In the genomic region with DNA sequence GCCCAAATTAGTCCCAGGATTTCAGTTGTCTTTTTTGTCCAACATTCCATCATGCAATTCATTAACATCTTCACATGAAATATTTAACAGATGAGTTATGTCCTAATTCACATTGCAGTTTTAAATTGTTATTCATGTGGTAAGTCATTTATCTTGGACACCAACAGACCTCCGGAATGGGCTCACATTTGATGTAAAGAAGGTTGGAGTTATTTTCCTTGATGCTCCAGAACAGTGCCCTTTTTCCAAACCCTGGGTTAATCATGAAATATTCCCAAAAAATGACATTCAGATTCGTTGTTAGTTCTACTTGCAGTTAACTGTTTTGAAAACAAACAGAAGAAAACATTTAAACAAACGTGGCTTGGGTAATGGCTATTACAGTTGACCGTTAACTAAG, we compare ENCODE assay signal across 27 cellular contexts. TPM values are rescaled to one million over a fixed set of nuclear protein-coding genes. Genes with fewer than 3 reads are reported as not detected.
"Had no signal": no experiment of that assay in that cellular context is flagged by ENCODE, and none has a peak within 500 bp of the region (broad histone marks: within the 10 kb centered on the region; RNA-seq: fewer than 3 reads in every experiment).

No MANE protein-coding gene starts in this region.

- H3K36me3 ChIP-seq: colonic mucosa, esophagus squamous epithelium, left ventricle myocardium inferior, pancreas, right atrium auricular region, thyroid gland had no signal

- H3K27ac ChIP-seq: colonic mucosa, esophagus squamous epithelium, left ventricle myocardium inferior, pancreas, psoas muscle, right atrium auricular region, thyroid gland had no signal

- H3K36me3 Mint-ChIP-seq: activated CD8-positive, alpha-beta memory T cell treated with anti-CD3 and anti-CD28 coated beads, Interleukin-2, amount 10 ng/mL, durations not matched to agents 7 days and 5 days; activated naive CD4-positive, alpha-beta T cell treated with anti-CD3 and anti-CD28 coated beads, Interleukin-2, amount 50 U/mL, for 24 hours; natural killer cell treated with Interleukin-12 subunit alpha and Interleukin-12 subunit beta and Interleukin-15 and Interleukin-18, amount 100 ng/mL, for 72 hours had no signal

- H3K4me3 Mint-ChIP-seq: activated CD4-positive, alpha-beta memory T cell treated with anti-CD3 and anti-CD28 coated beads, Interleukin-2, amount 10 ng/mL, durations not matched to agents 7 days and 5 days; activated CD4-positive, alpha-beta T cell treated with anti-CD3 and anti-CD28 coated beads, Interleukin-2, amount 10 ng/mL, durations not matched to agents 24 days and 14 days; activated CD8-positive, alpha-beta memory T cell treated with anti-CD3 and anti-CD28 coated beads, Interleukin-2, amount 10 ng/mL, durations not matched to agents 7 days and 5 days; activated naive CD4-positive, alpha-beta T cell treated with anti-CD3 and anti-CD28 coated beads, Interleukin-2, amount 50 U/mL, for 24 hours; activated T-helper 1 cell treated with anti-CD3 and anti-CD28 coated beads, Interleukin-12 subunit alpha, Interleukin-12 subunit beta, Interleukin-2, Interleukin-4 antibody, amounts not matched to agents 30 ng/mL and 10 ng/mL and 1 ng/mL, durations not matched to agents 14 hours and 24 hours and 36 hours; immature natural killer cell; natural killer cell treated with Interleukin-12 subunit alpha and Interleukin-12 subunit beta and Interleukin-15 and Interleukin-18, amount 100 ng/mL, for 72 hours had no signal

- H3K4me1 ChIP-seq: colonic mucosa, left ventricle myocardium inferior, pancreas, psoas muscle, right atrium auricular region, thyroid gland had no signal

- H3K4me1 Mint-ChIP-seq: activated CD4-positive, alpha-beta memory T cell treated with anti-CD3 and anti-CD28 coated beads, Interleukin-2, amount 10 ng/mL, durations not matched to agents 7 days and 5 days; activated CD4-positive, alpha-beta T cell treated with anti-CD3 and anti-CD28 coated beads, Interleukin-2, amount 10 ng/mL, durations not matched to agents 24 days and 14 days; activated CD8-positive, alpha-beta memory T cell treated with anti-CD3 and anti-CD28 coated beads, Interleukin-2, amount 10 ng/mL, durations not matched to agents 7 days and 5 days; activated naive CD4-positive, alpha-beta T cell treated with anti-CD3 and anti-CD28 coated beads, Interleukin-2, amount 50 U/mL, for 24 hours; immature natural killer cell had no signal

- ATAC-seq: activated CD4-positive, CD25-positive, alpha-beta regulatory T cell treated with anti-CD3 and anti-CD28 coated beads, Interleukin-2, amount 50 U/mL, for 24 hours; activated CD8-positive, alpha-beta memory T cell treated with anti-CD3 and anti-CD28 coated beads, Interleukin-2, amount 10 ng/mL, durations not matched to agents 7 days and 5 days; natural killer cell treated with Interleukin-12 subunit alpha and Interleukin-12 subunit beta and Interleukin-15 and Interleukin-18, amount 100 ng/mL, for 72 hours; pancreas; psoas muscle; stimulated activated naive CD8-positive, alpha-beta T cell treated with anti-CD3 and anti-CD28 coated beads, Interleukin-15, Interleukin-2, amounts not matched to agents 100 U/mL and 50 U/mL, for 24 hours had no signal

- H3K9me3 Mint-ChIP-seq: activated CD4-positive, alpha-beta T cell treated with anti-CD3 and anti-CD28 coated beads, Interleukin-2, amount 10 ng/mL, durations not matched to agents 24 days and 14 days; activated naive CD4-positive, alpha-beta T cell treated with anti-CD3 and anti-CD28 coated beads, Interleukin-2, amount 50 U/mL, for 24 hours; activated T-helper 1 cell treated with anti-CD3 and anti-CD28 coated beads, Interleukin-12 subunit alpha, Interleukin-12 subunit beta, Interleukin-2, Interleukin-4 antibody, amounts not matched to agents 30 ng/mL and 10 ng/mL and 1 ng/mL, durations not matched to agents 14 hours and 24 hours and 36 hours had no signal

- H3K27me3 ChIP-seq: colonic mucosa, esophagus squamous epithelium, pancreas, right atrium auricular region, thyroid gland had no signal

- H3K27me3 Mint-ChIP-seq: activated CD4-positive, alpha-beta memory T cell treated with anti-CD3 and anti-CD28 coated beads, Interleukin-2, amount 10 ng/mL, durations not matched to agents 7 days and 5 days; activated CD4-positive, alpha-beta T cell treated with anti-CD3 and anti-CD28 coated beads, Interleukin-2, amount 10 ng/mL, durations not matched to agents 24 days and 14 days; activated CD8-positive, alpha-beta memory T cell treated with anti-CD3 and anti-CD28 coated beads, Interleukin-2, amount 10 ng/mL, durations not matched to agents 7 days and 5 days; natural killer cell treated with Interleukin-12 subunit alpha and Interleukin-12 subunit beta and Interleukin-15 and Interleukin-18, amount 100 ng/mL, for 72 hours had no signal

- FAIRE-seq: bronchial epithelial cell, pancreas had no signal

- H3K4me3 ChIP-seq: colonic mucosa, esophagus squamous epithelium, left ventricle myocardium inferior, pancreas, psoas muscle, right atrium auricular region, thyroid gland had no signal

- DNase-seq: activated CD4-positive, alpha-beta memory T cell treated with anti-CD3 and anti-CD28 coated beads, Interleukin-2, amount 10 ng/mL, durations not matched to agents 7 days and 5 days; activated CD4-positive, alpha-beta T cell treated with anti-CD3 and anti-CD28 coated beads, Interleukin-2, amount 10 ng/mL, durations not matched to agents 24 days and 14 days; activated CD8-positive, alpha-beta memory T cell treated with anti-CD3 and anti-CD28 coated beads, Interleukin-2, amount 10 ng/mL, durations not matched to agents 7 days and 5 days; activated gamma-delta T cell; activated T-cell treated with anti-CD3 and anti-CD28 coated beads for 4 hours; anterior cingulate cortex; colonic mucosa; esophagus squamous epithelium; immature natural killer cell; left ventricle myocardium inferior; pancreas; psoas muscle; stimulated activated CD4-positive, alpha-beta T cell treated with anti-CD3 and anti-CD28 coated beads, Interleukin-4, amount 100 ng/mL, for 24 hours; stimulated activated naive CD8-positive, alpha-beta T cell treated with anti-CD3 and anti-CD28 coated beads, Interleukin-15, Interleukin-2, amounts not matched to agents 100 U/mL and 50 U/mL, for 24 hours; thyroid gland had no signal

- H3K9me3 ChIP-seq: colonic mucosa, esophagus squamous epithelium, left ventricle myocardium inferior, pancreas, psoas muscle, right atrium auricular region, thyroid gland had no signal

- H3K27ac Mint-ChIP-seq: activated CD4-positive, alpha-beta memory T cell treated with anti-CD3 and anti-CD28 coated beads, Interleukin-2, amount 10 ng/mL, durations not matched to agents 7 days and 5 days; activated CD4-positive, alpha-beta T cell treated with anti-CD3 and anti-CD28 coated beads, Interleukin-2, amount 10 ng/mL, durations not matched to agents 24 days and 14 days; activated CD8-positive, alpha-beta memory T cell treated with anti-CD3 and anti-CD28 coated beads, Interleukin-2, amount 10 ng/mL, durations not matched to agents 7 days and 5 days; activated naive CD4-positive, alpha-beta T cell treated with anti-CD3 and anti-CD28 coated beads, Interleukin-2, amount 50 U/mL, for 24 hours; activated T-helper 1 cell treated with anti-CD3 and anti-CD28 coated beads, Interleukin-12 subunit alpha, Interleukin-12 subunit beta, Interleukin-2, Interleukin-4 antibody, amounts not matched to agents 30 ng/mL and 10 ng/mL and 1 ng/mL, durations not matched to agents 14 hours and 24 hours and 36 hours; immature natural killer cell; natural killer cell treated with Interleukin-12 subunit alpha and Interleukin-12 subunit beta and Interleukin-15 and Interleukin-18, amount 100 ng/mL, for 72 hours had no signal

RNA-seq across cellular contexts. Expression of a gene that starts 32.9 kb away (rescaled TPM):
- total RNA-seq: activated CD4-positive, alpha-beta memory T cell treated with anti-CD3 and anti-CD28 coated beads, Interleukin-2, amount 10 ng/mL, durations not matched to agents 7 days and 5 days; activated CD4-positive, alpha-beta T cell treated with anti-CD3 and anti-CD28 coated beads, Interleukin-2, amount 10 ng/mL, durations not matched to agents 24 days and 14 days; activated CD8-positive, alpha-beta memory T cell treated with anti-CD3 and anti-CD28 coated beads, Interleukin-2, amount 10 ng/mL, durations not matched to agents 7 days and 5 days; activated T-helper 1 cell treated with anti-CD3 and anti-CD28 coated beads, Interleukin-12 subunit alpha, Interleukin-12 subunit beta, Interleukin-2, Interleukin-4 antibody, amounts not matched to agents 30 ng/mL and 10 ng/mL and 1 ng/mL, durations not matched to agents 14 hours and 24 hours and 36 hours; bronchial epithelial cell; colonic mucosa; esophagus squamous epithelium; glomerular endothelial cell; kidney epithelial cell; left ventricle myocardium inferior; lung microvascular endothelial cell; natural killer cell treated with Interleukin-12 subunit alpha and Interleukin-12 subunit beta and Interleukin-15 and Interleukin-18, amount 100 ng/mL, for 72 hours; pancreas; right atrium auricular region; subcutaneous adipose tissue; T-helper 2 cell treated with Interferon-gamma antibody and Interleukin-4, amounts not matched to agents 100 ng/mL and 5 ng/mL, for 36 hours; thyroid gland; ureter had no signal
- polyA plus RNA-seq: immature natural killer cell, pancreas, psoas muscle had no signal
